In genomic region chr19:54133957-54134590, GRCh38 we compare ENCODE assay signal across 15 cellular contexts. TPM values are rescaled to one million over a fixed set of nuclear protein-coding genes. Genes with fewer than 3 reads are reported as not detected.
DNase-seq lines count a peak whose midpoint lies in the region; ATAC-seq, FAIRE-seq and TF ChIP-seq lines count a peak whose summit lies in the region.
"Had no signal": no experiment of that assay in that cellular context is flagged by ENCODE, and none has a peak within 500 bp of the region (broad histone marks: within the 10 kb centered on the region; RNA-seq: fewer than 3 reads in every experiment).

No MANE protein-coding gene starts in this region.

- H3K9ac ChIP-seq in HUES64 (ENCODE audit: low read depth, low read length) = no peak overlapping the region
- no peak overlapping the region for H3K9ac ChIP-seq in astrocyte (ENCODE audit: low read length)
- H3K9ac ChIP-seq in keratinocyte (ENCODE audit: control insufficient read depth, extremely low read depth, insufficient read depth, low read length) = peak overlapping the region; percentile 30

- no peak for ATAC-seq in GM21528 (IDR thresholded peaks at IDR 0.05; ENCODE audit: low FRiP score, unreplicated experiment)
- ATAC-seq in mucosa of descending colon = no peak
- ATAC-seq: CD8-positive, alpha-beta T cell; psoas muscle had no signal

- peak overlapping the region in 4 of 7 donors; percentile 36 to 86 (median 55) for H3K27ac Mint-ChIP-seq in CD4-positive, alpha-beta memory T cell
- peak overlapping the region; percentile 36 for H3K27ac Mint-ChIP-seq in astrocyte (ENCODE audit: unreplicated experiment)
- H3K27ac Mint-ChIP-seq: CD8-positive, alpha-beta T cell had no signal

- no peaks in the 10 kb centered on the region for H3K27me3 Mint-ChIP-seq in CD4-positive, alpha-beta memory T cell
- no peaks in the 10 kb centered on the region for H3K27me3 Mint-ChIP-seq in astrocyte (ENCODE audit: low read depth, unreplicated experiment)

- H3K4me3 Mint-ChIP-seq in CD4-positive, alpha-beta memory T cell = peak overlapping the region in 1 of 8 donors; percentile 41
- H3K4me3 Mint-ChIP-seq in astrocyte (ENCODE audit: unreplicated experiment) = no peak overlapping the region
- H3K4me3 Mint-ChIP-seq: CD8-positive, alpha-beta T cell had no signal

- H3K4me1 ChIP-seq in CD4-positive, alpha-beta memory T cell (ENCODE audit: insufficient read depth, low read length) = peaks cover 18% of the 10 kb centered on the region
- H3K4me1 ChIP-seq in HUES64 (ENCODE audit: insufficient read depth, low read length) = no peaks in the 10 kb centered on the region
- peaks cover 12% of the 10 kb centered on the region for H3K4me1 ChIP-seq in astrocyte (ENCODE audit: insufficient read depth, low read length)
- peaks cover 21% of the 10 kb centered on the region for H3K4me1 ChIP-seq in keratinocyte (ENCODE audit: control insufficient read depth, extremely low read depth, insufficient read depth, low read length)
- H3K4me1 ChIP-seq in esophagus muscularis mucosa = peaks cover 16 to 25% (median 21%) of the 10 kb centered on the region in 4 donors
- H3K4me1 ChIP-seq in mucosa of descending colon (ENCODE audit: low read depth) = peaks cover 22% of the 10 kb centered on the region

- H3K9me3 ChIP-seq in CD4-positive, alpha-beta memory T cell (ENCODE audit: control insufficient read depth in 1 of 2, low read length in 2 of 2) = no peaks in the 10 kb centered on the region
- H3K9me3 ChIP-seq in HUES64 (ENCODE audit: insufficient read depth, low read depth, low read length) (peaks cover 5% of the 10 kb centered on the region), astrocyte (ENCODE audit: insufficient read depth, low read depth, low read length) (no peaks in the 10 kb centered on the region), keratinocyte (ENCODE audit: control insufficient read depth, low read depth, low read length) (no peaks in the 10 kb centered on the region), esophagus muscularis mucosa (no peaks in the 10 kb centered on the region), mucosa of descending colon (no peaks in the 10 kb centered on the region)
- H3K9me3 ChIP-seq: psoas muscle had no signal

- WGBS in HUES64 = 58% methylated on average over 2 of the region's 2 CpGs
- WGBS in esophagus muscularis mucosa = 41% methylated on average over 2 of the region's 2 CpGs

- intact Hi-C loops in CD4-positive, alpha-beta memory T cell (cut with micrococcal nuclease) = no loop called here
- intact Hi-C loops in esophagus muscularis mucosa (cut with DNase I) (no loop called here), mucosa of descending colon (cut with DNase I, micrococcal nuclease) (no loop called here)

- H2AFZ ChIP-seq in astrocyte (ENCODE audit: low read depth, low read length) (no peak overlapping the region), keratinocyte (ENCODE audit: control insufficient read depth, low read length) (no peak overlapping the region)

- FAIRE-seq in astrocyte (lab: Jason Lieb, UNC) = no peak
- FAIRE-seq in keratinocyte (lab: Jason Lieb, UNC) = no peak
- FAIRE-seq: endothelial cell of umbilical vein had no signal

- H3K27me3 ChIP-seq in CD4-positive, alpha-beta memory T cell (ENCODE audit: insufficient read depth, low read length) = no peaks in the 10 kb centered on the region
- no peaks in the 10 kb centered on the region for H3K27me3 ChIP-seq in HUES64 (ENCODE audit: insufficient read depth, low read length)
- no peaks in the 10 kb centered on the region for H3K27me3 ChIP-seq in astrocyte (ENCODE audit: insufficient read depth, low read length)
- no peaks in the 10 kb centered on the region for H3K27me3 ChIP-seq in keratinocyte (ENCODE audit: control insufficient read depth, extremely low read depth, insufficient read depth, low read length)
- no peaks in the 10 kb centered on the region for H3K27me3 ChIP-seq in esophagus muscularis mucosa
- H3K27me3 ChIP-seq: cardiac muscle cell had no signal

- TF ChIP-seq POLR2A in esophagus muscularis mucosa (IDR thresholded peaks at IDR 0.05; ENCODE audit: low read depth) = no peak

- peaks cover 7% of the 10 kb centered on the region for H3K36me3 ChIP-seq in CD4-positive, alpha-beta memory T cell (ENCODE audit: insufficient read depth, low read length)
- H3K36me3 ChIP-seq in HUES64 (ENCODE audit: insufficient read depth, low read length) = peaks cover 29% of the 10 kb centered on the region
- H3K36me3 ChIP-seq in astrocyte (ENCODE audit: insufficient read depth, low read length) = peaks cover 2% of the 10 kb centered on the region
- peaks cover 3 to 13% of the 10 kb centered on the region in 2 experiments for H3K36me3 ChIP-seq in keratinocyte (ENCODE audit: control insufficient read depth in 2 of 2, extremely low read depth in 1 of 2, insufficient read depth in 2 of 2, low read length in 2 of 2)
- H3K36me3 ChIP-seq in esophagus muscularis mucosa = peaks cover 25 to 45% (median 37%) of the 10 kb centered on the region in 4 donors
- H3K36me3 ChIP-seq in mucosa of descending colon (ENCODE audit: low read depth) = peaks cover 7% of the 10 kb centered on the region

- CTCF ChIA-PET in CD4-positive, alpha-beta memory T cell (lab: Charles Lee; ENCODE audit: partially characterized antibody) = no interaction called here

- peaks cover 0 to 22% of the 10 kb centered on the region in 2 donors for H3K36me3 Mint-ChIP-seq in CD4-positive, alpha-beta memory T cell
- peaks cover 13% of the 10 kb centered on the region for H3K36me3 Mint-ChIP-seq in astrocyte (ENCODE audit: low read depth, unreplicated experiment)

- H3K4me2 ChIP-seq in astrocyte (ENCODE audit: low read length) (no peak overlapping the region), keratinocyte (ENCODE audit: control insufficient read depth, extremely low read depth, insufficient read depth, low read depth, low read length) (peak overlapping the region; percentile 64)

- peaks cover 16% of the 10 kb centered on the region for H3K79me2 ChIP-seq in astrocyte (ENCODE audit: insufficient read depth, low read length)
- H3K79me2 ChIP-seq in keratinocyte (ENCODE audit: control insufficient read depth, insufficient read depth, low read length) = peaks cover 12% of the 10 kb centered on the region

- POLR2A ChIA-PET in CD4-positive, alpha-beta memory T cell (lab: Charles Lee; ENCODE audit: partially characterized antibody) = no interaction called here

- H3K27ac ChIP-seq in CD4-positive, alpha-beta memory T cell (ENCODE audit: low read depth, low read length) = no peak overlapping the region
- H3K27ac ChIP-seq in HUES64 (ENCODE audit: low read depth, low read length) (peak overlapping the region; percentile 27; the same call in 1 of the 2 replicates), astrocyte (ENCODE audit: low read depth, low read length) (no peak overlapping the region), keratinocyte (ENCODE audit: control insufficient read depth, insufficient read depth, low read length) (peak overlapping the region; percentile 61), esophagus muscularis mucosa (replicated peaks in 1 of 4) (no peak overlapping the region)
- H3K27ac ChIP-seq: cardiac muscle cell, psoas muscle had no signal

- peaks cover 13 to 32% (median 21%) of the 10 kb centered on the region in 4 donors for H3K4me1 Mint-ChIP-seq in CD4-positive, alpha-beta memory T cell
- peaks cover 9% of the 10 kb centered on the region for H3K4me1 Mint-ChIP-seq in astrocyte (ENCODE audit: low read depth, unreplicated experiment)

- H4K20me1 ChIP-seq in astrocyte (ENCODE audit: insufficient read depth, low read length) = peaks cover 7% of the 10 kb centered on the region
- no peaks in the 10 kb centered on the region for H4K20me1 ChIP-seq in keratinocyte (ENCODE audit: control insufficient read depth, extremely low read depth, insufficient read depth, low read length)

- no peak for TF ChIP-seq EP300 in esophagus muscularis mucosa (IDR thresholded peaks at IDR 0.05)

- no peaks in the 10 kb centered on the region for H3K9me1 ChIP-seq in keratinocyte (ENCODE audit: control insufficient read depth, extremely low read depth, insufficient read depth, low read length)

- peaks cover 0 to 2% (median 0%) of the 10 kb centered on the region in 8 donors for H3K9me3 Mint-ChIP-seq in CD4-positive, alpha-beta memory T cell
- H3K9me3 Mint-ChIP-seq in astrocyte (ENCODE audit: unreplicated experiment) = no peaks in the 10 kb centered on the region
- H3K9me3 Mint-ChIP-seq: CD8-positive, alpha-beta T cell had no signal

- dilution Hi-C loops in keratinocyte (cut with MboI; ENCODE audit: extremely low pct_ligation_motif_present, low sequenced_read_pairs) = no loop called here

- TF ChIP-seq CTCF in astrocyte (IDR thresholded peaks at IDR 0.05; ENCODE audit: insufficient read depth, low read depth, low read length) (no peak), keratinocyte (optimal IDR thresholded peaks at IDR 0.05 in 1 of 3, IDR thresholded peaks at IDR 0.05 in 1 of 3, conservative IDR thresholded peaks at IDR 0.05 in 1 of 3; ENCODE audit: extremely low read depth in 1 of 3, insufficient read depth in 2 of 3, low read length in 3 of 3) (no peak), esophagus muscularis mucosa (IDR thresholded peaks at IDR 0.05) (no peak), mucosa of descending colon (IDR thresholded peaks at IDR 0.05) (no peak)

- H3K4me3 ChIP-seq in CD4-positive, alpha-beta memory T cell (ENCODE audit: low read length in 2 of 2) = no peak overlapping the region
- H3K4me3 ChIP-seq in HUES64 (ENCODE audit: low read length) (no peak overlapping the region), astrocyte (ENCODE audit: insufficient read depth, low read depth, low read length) (no peak overlapping the region), keratinocyte (ENCODE audit: control insufficient read depth in 2 of 3, extremely low read depth in 1 of 3, insufficient read depth in 2 of 3, low read depth in 1 of 3, low read length in 3 of 3) (no peak overlapping the region), esophagus muscularis mucosa (no peak overlapping the region), mucosa of descending colon (no peak overlapping the region)
- H3K4me3 ChIP-seq: cardiac muscle cell, psoas muscle had no signal

- peak in 1 of 5 donors; percentile 3 for DNase-seq in CD4-positive, alpha-beta memory T cell
- DNase-seq in astrocyte (ENCODE audit: low read depth) = no peak
- no peak for DNase-seq in keratinocyte (ENCODE audit: low read depth, low spot score)
- no peak for DNase-seq in esophagus muscularis mucosa (ENCODE audit: extremely low spot score)
- no peak for DNase-seq in mucosa of descending colon
- DNase-seq: activated CD4-positive, alpha-beta T cell treated with anti-CD3 and anti-CD28 coated beads for 48 hours; activated CD8-positive, alpha-beta memory T cell treated with anti-CD3 and anti-CD28 coated beads, Interleukin-2, amount 50 U/mL, for 48 hours; activated effector memory CD4-positive, alpha-beta T cell treated with anti-CD3 and anti-CD28 coated beads, Interleukin-2, amount 50 U/mL, for 16 hours; CD8-positive, alpha-beta T cell; KG1; psoas muscle had no signal

RNA-seq across cellular contexts. Expression of gene CNOT3, which starts 3.5 kb away (rescaled TPM):
- 10 to 100 TPM; 80.0 to 82.3 TPM for total RNA-seq in CD4-positive, alpha-beta memory T cell
- 10 to 100 TPM in 1 of 2 donors, 1 to 10 TPM in 1; 3.3 to 21.0 TPM for polyA plus RNA-seq in CD4-positive, alpha-beta memory T cell
- polyA plus RNA-seq in HUES64 (2013, experiment 1 of 2) = 64.6 TPM
- polyA plus RNA-seq in HUES64 (2013, experiment 2 of 2) = 62.3 TPM
- total RNA-seq in astrocyte (39.2 and 47.1 TPM in 2 replicates), esophagus muscularis mucosa (10 to 100 TPM; 15.1 to 25.3 (median 21.1) TPM), mucosa of descending colon (10 to 100 TPM; 42.4 to 47.9 (median 43.7) TPM)
- polyA plus RNA-seq in keratinocyte = 4.1 to 15.0 TPM (median 8.6 TPM) in 3 replicates
- polyA plus RNA-seq in keratinocyte (2011; ENCODE audit: low read depth) = 84.3 TPM
- polyA plus RNA-seq in keratinocyte (2011; cell fraction: cytosol; rRNA removed) = 12.8 and 19.4 TPM in 2 replicates
- polyA plus RNA-seq in keratinocyte (2011; cell fraction: nucleus; rRNA removed) = 27.2 and 33.7 TPM in 2 replicates
- polyA plus RNA-seq in keratinocyte (2012; ENCODE audit: low replicate concordance) = 23.1 and 33.5 TPM in 2 replicates
- polyA minus RNA-seq in keratinocyte = 5.5 to 53.4 TPM (median 19.0 TPM) in 3 replicates
- polyA minus RNA-seq in keratinocyte (2011; cell fraction: cytosol; rRNA and poly(A)+ RNA removed) = 13.8 TPM
- 7.7 and 12.1 TPM in 2 replicates for polyA minus RNA-seq in keratinocyte (2011; cell fraction: nucleus; rRNA and poly(A)+ RNA removed)

RNA-seq across cellular contexts. Expression of gene PRPF31, which starts 18.5 kb away (rescaled TPM):
- 10 to 100 TPM; 77.6 to 80.0 TPM for total RNA-seq in CD4-positive, alpha-beta memory T cell
- polyA plus RNA-seq in CD4-positive, alpha-beta memory T cell = 10 to 100 TPM; 73.0 to 79.0 TPM
- polyA plus RNA-seq in HUES64 (2013, experiment 1 of 2) = 55.5 TPM
- polyA plus RNA-seq in HUES64 (2013, experiment 2 of 2) = 58.1 TPM
- 62.3 and 67.2 TPM in 2 replicates for total RNA-seq in astrocyte
- 25.7 to 56.9 TPM (median 42.2 TPM) in 3 replicates for polyA plus RNA-seq in keratinocyte
- 33.4 TPM for polyA plus RNA-seq in keratinocyte (2011; ENCODE audit: low read depth)
- polyA plus RNA-seq in keratinocyte (2011; cell fraction: cytosol; rRNA removed) = 31.8 and 39.6 TPM in 2 replicates
- 53.0 and 59.8 TPM in 2 replicates for polyA plus RNA-seq in keratinocyte (2011; cell fraction: nucleus; rRNA removed)
- polyA plus RNA-seq in keratinocyte (2012; ENCODE audit: low replicate concordance) = 30.1 and 65.7 TPM in 2 replicates
- polyA minus RNA-seq in keratinocyte = 13.7 to 35.2 TPM (median 21.2 TPM) in 3 replicates
- polyA minus RNA-seq in keratinocyte (2011; cell fraction: cytosol; rRNA and poly(A)+ RNA removed) = 24.6 TPM
- polyA minus RNA-seq in keratinocyte (2011; cell fraction: nucleus; rRNA and poly(A)+ RNA removed) = 7.9 and 13.9 TPM in 2 replicates
- total RNA-seq in esophagus muscularis mucosa = 10 to 100 TPM; 44.9 to 64.3 (median 56.0) TPM
- total RNA-seq in mucosa of descending colon = 10 to 100 TPM; 34.3 to 54.6 (median 39.9) TPM

RNA-seq across cellular contexts. Expression of gene TFPT, which starts 18.6 kb away (rescaled TPM):
- total RNA-seq in CD4-positive, alpha-beta memory T cell = 10 to 100 TPM; 17.2 to 19.0 TPM
- polyA plus RNA-seq in CD4-positive, alpha-beta memory T cell = 10 to 100 TPM; 17.6 to 31.0 TPM
- 15.0 TPM for polyA plus RNA-seq in HUES64 (2013, experiment 1 of 2)
- 16.4 TPM for polyA plus RNA-seq in HUES64 (2013, experiment 2 of 2)
- 21.6 and 25.2 TPM in 2 replicates for total RNA-seq in astrocyte
- 6.8 to 9.2 TPM (median 7.8 TPM) in 3 replicates for polyA plus RNA-seq in keratinocyte
- polyA plus RNA-seq in keratinocyte (2011; ENCODE audit: low read depth) = 8.0 TPM
- 4.3 and 10.8 TPM in 2 replicates for polyA plus RNA-seq in keratinocyte (2011; cell fraction: cytosol; rRNA removed)
- polyA plus RNA-seq in keratinocyte (2011; cell fraction: nucleus; rRNA removed) = 6.2 and 9.6 TPM in 2 replicates
- 8.1 and 15.5 TPM in 2 replicates for polyA plus RNA-seq in keratinocyte (2012; ENCODE audit: low replicate concordance)
- polyA minus RNA-seq in keratinocyte = 1.5 to 10.0 TPM (median 1.7 TPM) in 3 replicates
- polyA minus RNA-seq in keratinocyte (2011; cell fraction: cytosol; rRNA and poly(A)+ RNA removed) = 9.8 TPM
- 1.2 and 2.6 TPM in 2 replicates for polyA minus RNA-seq in keratinocyte (2011; cell fraction: nucleus; rRNA and poly(A)+ RNA removed)
- 10 to 100 TPM; 10.8 to 26.6 (median 19.8) TPM for total RNA-seq in esophagus muscularis mucosa
- total RNA-seq in mucosa of descending colon = 10 to 100 TPM in 2 of 3 donors, 1 to 10 TPM in 1; 9.8 to 18.2 (median 15.3) TPM

RNA-seq across cellular contexts. Expression of gene LENG1, which starts 25.4 kb away (rescaled TPM):
- 10 to 100 TPM; 19.6 to 22.7 TPM for total RNA-seq in CD4-positive, alpha-beta memory T cell
- 10 to 100 TPM in 1 of 2 donors, 1 to 10 TPM in 1; 9.9 to 18.1 TPM for polyA plus RNA-seq in CD4-positive, alpha-beta memory T cell
- polyA plus RNA-seq in HUES64 (2013, experiment 1 of 2) = 4.8 TPM
- 6.1 TPM for polyA plus RNA-seq in HUES64 (2013, experiment 2 of 2)
- total RNA-seq in astrocyte (4.1 and 4.8 TPM in 2 replicates), esophagus muscularis mucosa (10 to 100 TPM in 3 of 4 donors, 1 to 10 TPM in 1; 10.0 to 12.7 (median 11.5) TPM), mucosa of descending colon (10 to 100 TPM in 1 of 3 donors, 1 to 10 TPM in 2; 7.5 to 10.8 (median 8.0) TPM)
- 2.0 to 4.0 TPM (median 3.4 TPM) in 3 replicates for polyA plus RNA-seq in keratinocyte
- polyA plus RNA-seq in keratinocyte (2011; ENCODE audit: low read depth) = 5.4 TPM
- polyA plus RNA-seq in keratinocyte (2011; cell fraction: cytosol; rRNA removed) = 1.5 and 3.5 TPM in 2 replicates
- polyA plus RNA-seq in keratinocyte (2011; cell fraction: nucleus; rRNA removed) = 2.4 and 2.6 TPM in 2 replicates
- 4.3 and 7.3 TPM in 2 replicates for polyA plus RNA-seq in keratinocyte (2012; ENCODE audit: low replicate concordance)
- polyA minus RNA-seq in keratinocyte = 0.16 TPM in 1 of 3 replicates, not detected in the others
- 1.3 TPM for polyA minus RNA-seq in keratinocyte (2011; cell fraction: cytosol; rRNA and poly(A)+ RNA removed)
- 0.32 and 0.62 TPM in 2 replicates for polyA minus RNA-seq in keratinocyte (2011; cell fraction: nucleus; rRNA and poly(A)+ RNA removed)

RNA-seq across cellular contexts. Expression of gene NDUFA3, which starts 31.4 kb away (rescaled TPM):
- total RNA-seq in CD4-positive, alpha-beta memory T cell = 100 to 1,000 TPM; 135 to 137 TPM
- 100 to 1,000 TPM; 374 to 440 TPM for polyA plus RNA-seq in CD4-positive, alpha-beta memory T cell
- polyA plus RNA-seq in HUES64 (2013, experiment 1 of 2) = 149 TPM
- 176 TPM for polyA plus RNA-seq in HUES64 (2013, experiment 2 of 2)
- total RNA-seq in astrocyte (98.0 and 99.2 TPM in 2 replicates), esophagus muscularis mucosa (10 to 100 TPM in 3 of 4 donors, 1 to 10 TPM in 1; 9.1 to 50.9 (median 26.4) TPM), mucosa of descending colon (100 to 1,000 TPM in 2 of 3 donors, 10 to 100 TPM in 1; 93.4 to 155 (median 139) TPM)
- polyA plus RNA-seq in keratinocyte = 41.9 to 61.4 TPM (median 44.5 TPM) in 3 replicates
- polyA plus RNA-seq in keratinocyte (2011; ENCODE audit: low read depth) = 18.1 TPM
- polyA plus RNA-seq in keratinocyte (2011; cell fraction: cytosol; rRNA removed) = 25.0 and 68.9 TPM in 2 replicates
- 26.8 and 28.9 TPM in 2 replicates for polyA plus RNA-seq in keratinocyte (2011; cell fraction: nucleus; rRNA removed)
- 128 and 180 TPM in 2 replicates for polyA plus RNA-seq in keratinocyte (2012; ENCODE audit: low replicate concordance)
- 58.9 to 121 TPM (median 93.0 TPM) in 3 replicates for polyA minus RNA-seq in keratinocyte
- polyA minus RNA-seq in keratinocyte (2011; cell fraction: cytosol; rRNA and poly(A)+ RNA removed) = 200 TPM
- 18.5 and 26.4 TPM in 2 replicates for polyA minus RNA-seq in keratinocyte (2011; cell fraction: nucleus; rRNA and poly(A)+ RNA removed)

Comparison
In these comparisons a context has a peak if more than half of its experiments do, and no peak if none do; other contexts are left out.
1. H3K27ac ChIP-seq: peak in HUES64 (single experiment) and keratinocyte (single experiment); none in CD4-positive, alpha-beta memory T cell (single experiment), astrocyte (single experiment) and esophagus muscularis mucosa (0 of 4).